ENCODE assay signal across 8 cellular contexts in the genomic region with DNA sequence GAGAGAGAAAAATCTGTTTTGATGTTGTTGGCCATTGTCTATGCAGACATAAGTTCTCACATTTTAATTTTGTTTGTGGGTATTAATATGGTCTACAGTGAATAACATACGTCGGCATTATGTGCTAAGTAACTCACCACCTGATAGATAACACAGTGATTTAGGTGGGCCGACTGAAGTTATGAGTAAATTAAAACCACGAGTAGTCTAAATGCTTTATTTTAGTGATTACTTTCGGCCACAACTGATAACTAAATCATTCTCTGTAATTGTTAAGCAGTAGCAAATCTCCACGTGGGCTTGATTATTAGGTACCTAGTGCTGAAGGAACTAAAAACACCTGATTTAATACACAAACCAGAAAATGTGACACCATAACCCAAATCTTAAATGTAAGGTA. TPM values are rescaled to one million over a fixed set of nuclear protein-coding genes. Genes with fewer than 3 reads are reported as not detected.
DNase-seq lines count a peak whose midpoint lies in the region; ATAC-seq and TF ChIP-seq lines count a peak whose summit lies in the region.
"Had no signal": no experiment of that assay in that cellular context is flagged by ENCODE, and none has a peak within 500 bp of the region (broad histone marks: within the 10 kb centered on the region; RNA-seq: fewer than 3 reads in every experiment).

No MANE protein-coding gene starts in this region.

- intact Hi-C loops in spleen (cut with DNase I; ENCODE audit: low total_unique reads) = loop anchor here (10.0 kb wide), 1 partner anchor 446 kb away; a partner anchor contains a TSS

- H3K4me1 ChIP-seq in HEK293 (ENCODE audit: control insufficient read depth, insufficient read depth, low read length) = peaks cover 21% of the 10 kb centered on the region; the same call in 1 of the 2 replicates
- H3K4me1 ChIP-seq in gastroesophageal sphincter = peaks cover 13 to 72% (median 13%) of the 10 kb centered on the region in 3 donors
- H3K4me1 ChIP-seq in spleen = peaks cover 3 to 88% (median 63%) of the 10 kb centered on the region in 6 donors

- CTCF ChIA-PET in HEK293 (lab: Yijun Ruan, JAX) = interaction anchor here (0.6 to 8.8 kb wide), 11 partner anchors 10 to 889 kb away, joined by 3 to 240 read pairs (median 12); a partner anchor contains a TSS

- TF ChIP-seq POLR2A in gastroesophageal sphincter (IDR thresholded peaks at IDR 0.05) = no peak
- TF ChIP-seq POLR2A in spleen (IDR thresholded peaks at IDR 0.05) = no peak

- ATAC-seq in gastroesophageal sphincter (no peak), GM18868 (IDR thresholded peaks at IDR 0.05; ENCODE audit: unreplicated experiment) (no peak)

- H3K36me3 ChIP-seq in HEK293 (ENCODE audit: control insufficient read depth in 2 of 2, insufficient read depth in 1 of 2, low read length in 2 of 2) (peaks cover 0 to 2% of the 10 kb centered on the region in 2 experiments; a peak in 1 of 3 replicates), gastroesophageal sphincter (no peaks in the 10 kb centered on the region), spleen (no peaks in the 10 kb centered on the region)

- no peak for DNase-seq in spleen
- no peak for DNase-seq in NCI-H446 (lab: John Stamatoyannopoulos, UW)
- DNase-seq in KG1 (lab: John Stamatoyannopoulos, UW) = no peak
- DNase-seq: activated effector memory CD4-positive, alpha-beta T cell treated with anti-CD3 and anti-CD28 coated beads, Interleukin-2, amount 50 U/mL, for 16 hours had no signal

- POLR2A ChIA-PET in HEK293 (lab: Yijun Ruan, JAX) = interaction anchor here (1.0 to 1.9 kb wide), 3 partner anchors 446 to 821 kb away, joined by 3 to 5 read pairs (median 3); a partner anchor contains a TSS

- H3K4me3 ChIP-seq in HEK293 (ENCODE audit: low read depth, low read length) (peak overlapping the region; percentile 96), gastroesophageal sphincter (peak overlapping the region; percentile 61 to 85), spleen (peak overlapping the region in 7 of 8 donors; percentile 81 to 97 (median 89))

- no peaks in the 10 kb centered on the region for H3K27me3 ChIP-seq in gastroesophageal sphincter
- no peaks in the 10 kb centered on the region for H3K27me3 ChIP-seq in spleen (replicated peaks in 1 of 7)

- TF ChIP-seq EP300 in gastroesophageal sphincter (IDR thresholded peaks at IDR 0.05) = no peak

- H3K9me3 ChIP-seq in HEK293 (ENCODE audit: control insufficient read depth, insufficient read depth, low read depth, low read length) (no peaks in the 10 kb centered on the region), gastroesophageal sphincter (no peaks in the 10 kb centered on the region), spleen (no peaks in the 10 kb centered on the region)

- TF ChIP-seq CTCF in HEK293 (tag by site-specific recombination; IDR thresholded peaks at IDR 0.05) (no peak), VCaP (conservative IDR thresholded peaks at IDR 0.05) (no peak), gastroesophageal sphincter (IDR thresholded peaks at IDR 0.05) (no peak), spleen (IDR thresholded peaks at IDR 0.05 in 8 of 11, conservative IDR thresholded peaks at IDR 0.05 in 3 of 11) (no peak)

- WGBS in gastroesophageal sphincter (ENCODE audit: low coverage in 1 of 2), 2 donors = 42 to 48% methylated on average over 6 of the region's 6 CpGs
- WGBS in spleen, 5 donors = 51 to 65% (median 60%) methylated on average over 6 of the region's 6 CpGs

- H3K27ac ChIP-seq in HEK293 (ENCODE audit: extremely low read depth, low read depth, low read length) (peak overlapping the region; percentile 94), VCaP (peak overlapping the region; percentile 87), gastroesophageal sphincter (peak overlapping the region in 3 of 4 donors; percentile 91 to 97 (median 91)), spleen (peak overlapping the region in 7 of 8 donors; percentile 86 to 95 (median 94))

TF ChIP-seq in HEK293, 187 proteins besides CTCF, POLR2A, EP300 and RAD21:
- TF ChIP-seq ZNF10 (tag by site-specific recombination; IDR thresholded peaks at IDR 0.05) (0 out of 2 replicates have a peak, but pooled peaks have one; percentile 26), HOXD13 (CRISPR knock-in tag; IDR thresholded peaks at IDR 0.05; ENCODE audit: borderline replicate concordance) (no peak)

RNA-seq across cellular contexts. Expression of a gene that starts 1.2 kb away (rescaled TPM):
- total RNA-seq in gastroesophageal sphincter (10 to 100 TPM; 32.8 to 48.1 (median 36.0) TPM), spleen (10 to 100 TPM; 23.0 to 47.6 (median 30.3) TPM)
- 1 to 10 TPM; 4.8 to 6.3 (median 4.9) TPM for polyA plus RNA-seq in spleen

RNA-seq across cellular contexts. Expression of a gene that starts 3.0 kb away (rescaled TPM):
- 10 to 100 TPM in 1 of 4 donors, 1 to 10 TPM in 3; 3.4 to 13.1 (median 7.3) TPM for total RNA-seq in gastroesophageal sphincter
- 10 to 100 TPM in 3 of 7 donors, 1 to 10 TPM in 4; 6.1 to 20.6 (median 8.8) TPM for total RNA-seq in spleen
- 1 to 10 TPM; 3.8 to 5.8 (median 5.1) TPM for polyA plus RNA-seq in spleen
